ENCODE assay signal across 1 cellular context in the genomic region with DNA sequence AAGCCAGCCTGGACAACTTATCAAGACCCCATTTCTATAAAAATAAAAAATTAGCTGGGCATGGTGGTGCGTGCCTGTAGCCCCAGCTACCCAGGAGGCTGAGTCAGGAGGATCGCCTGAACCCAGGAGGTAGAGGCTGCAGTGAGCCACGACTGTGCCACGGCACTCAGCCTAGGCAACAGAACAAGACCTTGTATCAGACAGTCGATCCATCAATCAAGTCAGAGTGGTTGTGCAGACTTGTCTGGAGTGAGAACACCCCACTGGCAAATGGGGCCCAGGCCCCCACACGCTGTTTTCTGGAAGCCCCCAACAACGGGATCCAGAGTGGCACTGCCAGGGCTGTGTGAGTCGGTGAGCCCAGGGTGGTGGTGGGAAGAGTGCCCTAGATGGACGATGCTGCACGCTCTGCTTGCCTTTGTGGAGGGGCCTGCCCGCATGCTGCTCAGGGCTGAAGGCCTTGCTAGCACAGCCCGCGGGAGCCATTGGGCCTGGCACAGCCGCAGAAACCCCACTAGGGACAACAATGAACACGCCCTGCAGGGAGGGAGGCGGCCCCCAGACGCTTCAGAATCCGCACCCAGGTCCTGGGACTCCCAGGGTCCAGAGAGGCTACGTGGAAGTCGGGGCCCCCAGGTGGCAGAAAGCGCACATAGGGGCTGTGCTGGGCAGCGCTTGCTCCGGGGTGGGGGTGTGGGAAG.
TF ChIP-seq lines count a peak whose summit lies in the region.

No MANE protein-coding gene starts in this region.

TF ChIP-seq in H1, 55 proteins besides CTCF, POLR2A, EP300 and RAD21 (continued from another document):
- TF ChIP-seq CHD1 (IDR thresholded peaks at IDR 0.05; ENCODE audit: low read depth, low read length) (no peak), RFX5 (IDR thresholded peaks at IDR 0.05; ENCODE audit: borderline replicate concordance, low read depth, low read length) (no peak), CBX8 (IDR thresholded peaks at IDR 0.05; ENCODE audit: borderline replicate concordance, low read depth, low read length) (no peak), BCL11A (IDR thresholded peaks at IDR 0.05; ENCODE audit: low read depth in 2 of 2, low read length in 2 of 2) (no peak), TEAD4 (IDR thresholded peaks at IDR 0.05; ENCODE audit: low read depth, low read length) (no peak), CBX5 (IDR thresholded peaks at IDR 0.05; ENCODE audit: low read depth, low read length) (no peak), ATF2 (IDR thresholded peaks at IDR 0.05; ENCODE audit: low read length) (no peak), SUZ12 (IDR thresholded peaks at IDR 0.05; ENCODE audit: low read length) (no peak), JUN (IDR thresholded peaks at IDR 0.05; ENCODE audit: low read depth, low read length) (no peak), USF2 (IDR thresholded peaks at IDR 0.05; ENCODE audit: low read length) (no peak), SIN3A (conservative IDR thresholded peaks at IDR 0.05 in 1 of 2, IDR thresholded peaks at IDR 0.05 in 1 of 2; ENCODE audit: low read depth in 1 of 2, low read length in 2 of 2) (no peak)
